In genomic region chr14:23513005-23513412, GRCh38 we compare ENCODE assay signal across 13 cellular contexts.
A peak's percentile ranks its signal among the peaks of the same experiment; 100 is the strongest.
DNase-seq lines count a peak whose midpoint lies in the region; ATAC-seq lines count a peak whose summit lies in the region.
"Had no signal": no experiment of that assay in that cellular context is flagged by ENCODE, and none has a peak within 500 bp of the region (broad histone marks: within the 10 kb centered on the region; RNA-seq: fewer than 3 reads in every experiment).

No MANE protein-coding gene starts in this region.

- no peaks in the 10 kb centered on the region for H3K9me3 ChIP-seq in HAP-1
- H3K9me3 ChIP-seq: lower lobe of right lung, tibial artery had no signal

- H3K36me3 ChIP-seq in HAP-1 (replicated peaks) = no peaks in the 10 kb centered on the region
- H3K36me3 ChIP-seq: lower lobe of right lung, tibial artery had no signal

- ATAC-seq in HG02973 (IDR thresholded peaks at IDR 0.05; ENCODE audit: unreplicated experiment) = no peak
- ATAC-seq in HG02981 (IDR thresholded peaks at IDR 0.05; ENCODE audit: unreplicated experiment) = no peak
- ATAC-seq: lower lobe of right lung had no signal

- DNase-seq in NCI-H1092 (lab: John Stamatoyannopoulos, UW) (peak; percentile 84), NCI-H2171 (lab: John Stamatoyannopoulos, UW) (peak; percentile 95), caudate nucleus (lab: John Stamatoyannopoulos, UW) (peak in 60 of 61 donors; percentile 31 to 95 (median 88)), posterior cingulate gyrus (peak; percentile 84 to 98 (median 90)), HAP-1 (ENCODE audit: low spot score in 2 of 2) (no peak), ecto neural progenitor cell (ENCODE audit: low spot score) (no peak)
- DNase-seq: central memory CD4-positive, alpha-beta T cell; lower lobe of right lung; MV-4-11; T-cell; tibial artery had no signal

- H3K4me3 ChIP-seq in HAP-1 = no peak overlapping the region
- H3K4me3 ChIP-seq: lower lobe of right lung, tibial artery had no signal

- intact Hi-C loops in posterior cingulate gyrus (cut with DNase I) = loop anchor here (2.0 kb wide), 1 partner anchor 30 kb away; no protein-coding TSS in a partner anchor

- in situ Hi-C loops in HAP-1 (cut with MboI; ENCODE audit: low sequenced_read_pairs) = no loop called here

- H3K27me3 ChIP-seq in HAP-1 (ENCODE audit: low read depth) = no peaks in the 10 kb centered on the region
- H3K27me3 ChIP-seq: tibial artery had no signal

- H3K4me1 ChIP-seq in HAP-1 = no peaks in the 10 kb centered on the region
- H3K4me1 ChIP-seq: lower lobe of right lung, tibial artery had no signal

- peak overlapping the region; percentile 91 for H3K27ac ChIP-seq in caudate nucleus (ENCODE audit: low read depth, low read length)
- H3K27ac ChIP-seq: lower lobe of right lung, tibial artery had no signal

Comparison
In these comparisons a context has a peak if more than half of its experiments do, and no peak if none do; other contexts are left out.
1. DNase-seq: peak in NCI-H1092 (single experiment), NCI-H2171 (single experiment), caudate nucleus (60 of 61) and posterior cingulate gyrus (10 of 10); none in HAP-1 (0 of 2) and ecto neural progenitor cell (single experiment).